ENCODE assay signal across 1 cellular context in the genomic region with DNA sequence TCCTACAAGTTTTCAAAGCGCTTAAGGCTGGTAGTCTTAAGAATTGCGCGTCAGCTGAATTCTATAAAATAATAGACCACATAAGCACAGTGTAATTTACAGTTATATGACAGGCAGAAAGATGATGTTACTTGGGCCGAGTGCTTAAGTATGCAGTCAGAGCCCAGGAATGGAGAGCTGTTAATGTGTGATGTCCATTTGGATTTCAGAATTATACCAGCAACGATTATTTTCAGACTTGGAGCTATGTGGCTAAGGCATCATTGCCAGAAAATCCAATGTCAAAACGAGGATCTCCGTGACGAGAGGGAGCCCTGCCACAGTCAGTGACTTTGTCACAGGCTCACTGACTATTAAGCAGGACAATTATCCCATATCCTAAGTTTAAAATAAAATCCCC.
TF ChIP-seq lines count a peak whose summit lies in the region.

No MANE protein-coding gene starts in this region.

TF ChIP-seq in GM12878, 131 proteins besides CTCF, POLR2A, EP300 and RAD21:
- TF ChIP-seq MYC (IDR thresholded peaks at IDR 0.05; ENCODE audit: insufficient read depth, insufficient read length, insufficient replicate concordance, low read length, severe bottlenecking) (no peak), SIN3A (IDR thresholded peaks at IDR 0.05; ENCODE audit: low read depth, low read length) (no peak), GATAD2B (conservative IDR thresholded peaks at IDR 0.05; ENCODE audit: low read depth) (no peak), GABPA (IDR thresholded peaks at IDR 0.05; ENCODE audit: low read depth) (no peak), ETV6 (conservative IDR thresholded peaks at IDR 0.05 in 1 of 2, IDR thresholded peaks at IDR 0.05 in 1 of 2; ENCODE audit: borderline replicate concordance in 1 of 2, low read depth in 1 of 2) (no peak), FOXM1 (IDR thresholded peaks at IDR 0.05; ENCODE audit: low read depth, low read length) (no peak), NR2C1 (IDR thresholded peaks at IDR 0.05) (no peak), NR2F1 (conservative IDR thresholded peaks at IDR 0.05) (no peak), ZZZ3 (IDR thresholded peaks at IDR 0.05; ENCODE audit: control insufficient read depth, insufficient read length, low read depth) (no peak), NBN (IDR thresholded peaks at IDR 0.05) (no peak), SIX5 (IDR thresholded peaks at IDR 0.05; ENCODE audit: low read depth, low read length, severe bottlenecking) (no peak), SREBF1 (IDR thresholded peaks at IDR 0.05; ENCODE audit: low read length) (no peak), STAT3 (IDR thresholded peaks at IDR 0.05; ENCODE audit: low read depth, low read length) (no peak), HDAC6 (IDR thresholded peaks at IDR 0.05; ENCODE audit: unreplicated experiment) (no peak), ZNF274 (IDR thresholded peaks at IDR 0.05; ENCODE audit: insufficient read depth, insufficient read length) (no peak), PAX8 (IDR thresholded peaks at IDR 0.05) (no peak), HDAC2 (IDR thresholded peaks at IDR 0.05) (no peak), RCOR1 (conservative IDR thresholded peaks at IDR 0.05; ENCODE audit: low read depth, low read length) (no peak)
- TF ChIP-seq, protein P1, sequence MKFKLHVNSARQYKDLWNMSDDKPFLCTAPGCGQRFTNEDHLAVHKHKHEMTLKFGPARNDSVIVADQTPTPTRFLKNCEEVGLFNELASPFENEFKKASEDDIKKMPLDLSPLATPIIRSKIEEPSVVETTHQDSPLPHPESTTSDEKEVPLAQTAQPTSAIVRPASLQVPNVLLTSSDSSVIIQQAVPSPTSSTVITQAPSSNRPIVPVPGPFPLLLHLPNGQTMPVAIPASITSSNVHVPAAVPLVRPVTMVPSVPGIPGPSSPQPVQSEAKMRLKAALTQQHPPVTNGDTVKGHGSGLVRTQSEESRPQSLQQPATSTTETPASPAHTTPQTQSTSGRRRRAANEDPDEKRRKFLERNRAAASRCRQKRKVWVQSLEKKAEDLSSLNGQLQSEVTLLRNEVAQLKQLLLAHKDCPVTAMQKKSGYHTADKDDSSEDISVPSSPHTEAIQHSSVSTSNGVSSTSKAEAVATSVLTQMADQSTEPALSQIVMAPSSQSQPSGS (IDR thresholded peaks at IDR 0.05; ENCODE audit: low read length) = no peak
- TF ChIP-seq, protein P2, sequence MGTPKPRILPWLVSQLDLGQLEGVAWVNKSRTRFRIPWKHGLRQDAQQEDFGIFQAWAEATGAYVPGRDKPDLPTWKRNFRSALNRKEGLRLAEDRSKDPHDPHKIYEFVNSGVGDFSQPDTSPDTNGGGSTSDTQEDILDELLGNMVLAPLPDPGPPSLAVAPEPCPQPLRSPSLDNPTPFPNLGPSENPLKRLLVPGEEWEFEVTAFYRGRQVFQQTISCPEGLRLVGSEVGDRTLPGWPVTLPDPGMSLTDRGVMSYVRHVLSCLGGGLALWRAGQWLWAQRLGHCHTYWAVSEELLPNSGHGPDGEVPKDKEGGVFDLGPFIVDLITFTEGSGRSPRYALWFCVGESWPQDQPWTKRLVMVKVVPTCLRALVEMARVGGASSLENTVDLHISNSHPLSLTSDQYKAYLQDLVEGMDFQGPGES (IDR thresholded peaks at IDR 0.05) = no peak
